ENCODE assay signal across 15 cellular contexts in the genomic region with DNA sequence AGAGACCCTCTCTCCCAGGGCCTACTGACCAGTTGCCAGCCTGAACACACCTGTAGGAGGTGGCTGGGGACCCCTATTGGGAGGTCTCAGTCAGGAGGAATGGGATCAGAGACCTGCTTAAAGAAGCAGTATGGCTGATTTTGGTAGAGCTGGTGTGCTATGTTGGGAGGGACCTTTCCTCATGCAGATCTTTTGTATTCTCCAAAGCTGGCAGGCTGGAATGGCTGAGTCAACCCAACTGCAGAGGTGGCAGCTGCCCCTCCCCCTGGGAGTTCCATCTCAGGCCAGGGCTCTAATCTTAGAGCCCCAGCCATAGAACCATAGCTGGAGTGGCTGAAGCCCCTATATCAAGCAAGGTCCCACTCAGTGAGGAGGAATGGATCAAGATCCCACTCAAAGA.
DNase-seq lines count a peak whose midpoint lies in the region; ATAC-seq and TF ChIP-seq lines count a peak whose summit lies in the region.
"Had no signal": no experiment of that assay in that cellular context is flagged by ENCODE, and none has a peak within 500 bp of the region (broad histone marks: within the 10 kb centered on the region; RNA-seq: fewer than 3 reads in every experiment).

No MANE protein-coding gene starts in this region.

- H3K4me2 ChIP-seq in GM23338 = no peak overlapping the region
- H3K4me2 ChIP-seq: BLaER1 treated with 17β-estradiol and CSF1 and Interleukin-3, amounts not matched to agents 10 nM and 100 nM had no signal

- peak in 1 of 2 experiments; percentile 14; a peak in 1 of 4 replicates for TF ChIP-seq CTCF in GM23338 (conservative IDR thresholded peaks at IDR 0.05; ENCODE audit: low read depth in 2 of 2)
- peak; percentile 26 for TF ChIP-seq CTCF in endodermal cell (conservative IDR thresholded peaks at IDR 0.05)
- TF ChIP-seq CTCF in HFFc6 (IDR thresholded peaks at IDR 0.05) = no peak

- no peaks in the 10 kb centered on the region for H4K20me1 ChIP-seq in GM23338 (replicated peaks; ENCODE audit: insufficient read depth)
- H4K20me1 ChIP-seq: BLaER1 treated with 17β-estradiol and CSF1 and Interleukin-3, amounts not matched to agents 10 nM and 100 nM had no signal

- H3K9me3 ChIP-seq in NT2/D1 (ENCODE audit: insufficient read depth, low read length) (no peaks in the 10 kb centered on the region), endodermal cell (ENCODE audit: control insufficient read depth, low read length) (no peaks in the 10 kb centered on the region)
- H3K9me3 ChIP-seq: BLaER1 treated with 17β-estradiol and CSF1 and Interleukin-3, amounts not matched to agents 10 nM and 100 nM had no signal

- H3K27me3 Mint-ChIP-seq in GM23338 (ENCODE audit: insufficient read depth, low read depth, poor library complexity) (no peaks in the 10 kb centered on the region), endodermal cell (ENCODE audit: insufficient read depth) (peaks cover 24% of the 10 kb centered on the region), HFFc6 (ENCODE audit: insufficient read depth) (peaks cover 3% of the 10 kb centered on the region; the same call in 1 of the 2 replicates)
- no peaks in the 10 kb centered on the region for H3K27me3 Mint-ChIP-seq in stimulated activated memory B cell treated with anti-CD40 and anti-IgM and Interleukin-4, amounts not matched to agents 10 μg/mL and 1 μg/mL and 100 μg/mL, for 72 hours
- H3K27me3 Mint-ChIP-seq: CD4-positive, CD25-positive, alpha-beta regulatory T cell; IgD-negative memory B cell had no signal

- H3K4me3 ChIP-seq in GM23338 = no peak overlapping the region
- no peak overlapping the region for H3K4me3 ChIP-seq in NT2/D1 (ENCODE audit: insufficient read length, low read depth)
- H3K4me3 ChIP-seq in endodermal cell (ENCODE audit: low read length) = no peak overlapping the region
- H3K4me3 ChIP-seq: BLaER1 treated with 17β-estradiol and CSF1 and Interleukin-3, amounts not matched to agents 10 nM and 100 nM had no signal

- H3K27ac ChIP-seq in GM23338 (ENCODE audit: low read depth) (no peak overlapping the region), endodermal cell (ENCODE audit: low read depth, low read length) (no peak overlapping the region)
- H3K27ac ChIP-seq: BLaER1 treated with 17β-estradiol and CSF1 and Interleukin-3, amounts not matched to agents 10 nM and 100 nM had no signal

- H3K9ac ChIP-seq in NT2/D1 (ENCODE audit: insufficient read length, low read depth) (no peak overlapping the region), endodermal cell (ENCODE audit: extremely low read depth, low read length, poor library complexity, severe bottlenecking) (no peak overlapping the region)
- H3K9ac ChIP-seq: BLaER1 treated with 17β-estradiol and CSF1 and Interleukin-3, amounts not matched to agents 10 nM and 100 nM had no signal

- ATAC-seq in GM23338 = peak; percentile 70
- peak; percentile 31 for ATAC-seq in stimulated activated memory B cell treated with anti-CD40 and anti-IgM and Interleukin-4, amounts not matched to agents 10 μg/mL and 1 μg/mL and 100 μg/mL, for 72 hours

- H3K4me1 Mint-ChIP-seq in GM23338 (peaks cover 10% of the 10 kb centered on the region), endodermal cell (peaks cover 8% of the 10 kb centered on the region), HFFc6 (ENCODE audit: low read depth) (peaks cover 26% of the 10 kb centered on the region)
- peaks cover 7% of the 10 kb centered on the region for H3K4me1 Mint-ChIP-seq in stimulated activated memory B cell treated with anti-CD40 and anti-IgM and Interleukin-4, amounts not matched to agents 10 μg/mL and 1 μg/mL and 100 μg/mL, for 72 hours
- H3K4me1 Mint-ChIP-seq: CD4-positive, CD25-positive, alpha-beta regulatory T cell; IgD-negative memory B cell had no signal

- H3K4me1 ChIP-seq in GM23338 (ENCODE audit: insufficient read depth) = no peaks in the 10 kb centered on the region
- H3K4me1 ChIP-seq in NT2/D1 (ENCODE audit: insufficient read depth, insufficient read length) = peaks cover 6% of the 10 kb centered on the region
- H3K4me1 ChIP-seq in endodermal cell (ENCODE audit: control insufficient read depth, insufficient read depth, low read length) = no peaks in the 10 kb centered on the region
- H3K4me1 ChIP-seq: BLaER1 treated with 17β-estradiol and CSF1 and Interleukin-3, amounts not matched to agents 10 nM and 100 nM had no signal

- no peaks in the 10 kb centered on the region for H3K27me3 ChIP-seq in GM23338 (ENCODE audit: insufficient read depth)
- H3K27me3 ChIP-seq in NT2/D1 (ENCODE audit: insufficient read depth, insufficient read length) = no peaks in the 10 kb centered on the region
- H3K27me3 ChIP-seq in endodermal cell (ENCODE audit: control insufficient read depth, insufficient read depth, low read length, poor library complexity, severe bottlenecking) = peaks cover 20% of the 10 kb centered on the region
- H3K27me3 ChIP-seq: BLaER1 treated with 17β-estradiol and CSF1 and Interleukin-3, amounts not matched to agents 10 nM and 100 nM had no signal

- H3F3A ChIP-seq in GM23338 (replicated peaks; ENCODE audit: low read depth) = no peaks in the 10 kb centered on the region

- H2AFZ ChIP-seq in GM23338 = no peak overlapping the region

- no peaks in the 10 kb centered on the region for H3K79me2 ChIP-seq in GM23338 (replicated peaks; ENCODE audit: insufficient read depth)

- DNase-seq in GM23338 (ENCODE audit: low spot score) = peak; percentile 31
- DNase-seq in NT2/D1 (ENCODE audit: low read depth, low spot score) = peak; percentile 5
- DNase-seq in endodermal cell = peak; percentile 62
- no peak for DNase-seq in GM19240 (ENCODE audit: insufficient read length, low spot score)
- no peak for DNase-seq in NCI-H446 (lab: John Stamatoyannopoulos, UW)
- DNase-seq in HFFc6 = no peak
- DNase-seq: 8988T; CD4-positive, CD25-positive, alpha-beta regulatory T cell; DMS53; GOT3; HCEC 1CT; KG1 had no signal

- no peaks in the 10 kb centered on the region for H3K9me3 Mint-ChIP-seq in GM23338
- no peaks in the 10 kb centered on the region for H3K9me3 Mint-ChIP-seq in endodermal cell
- H3K9me3 Mint-ChIP-seq in stimulated activated memory B cell treated with anti-CD40 and anti-IgM and Interleukin-4, amounts not matched to agents 10 μg/mL and 1 μg/mL and 100 μg/mL, for 72 hours = no peaks in the 10 kb centered on the region
- no peaks in the 10 kb centered on the region for H3K9me3 Mint-ChIP-seq in HFFc6
- H3K9me3 Mint-ChIP-seq: IgD-negative memory B cell had no signal

- no peak overlapping the region for H3K4me3 Mint-ChIP-seq in GM23338
- H3K4me3 Mint-ChIP-seq in endodermal cell = no peak overlapping the region
- no peak overlapping the region for H3K4me3 Mint-ChIP-seq in stimulated activated memory B cell treated with anti-CD40 and anti-IgM and Interleukin-4, amounts not matched to agents 10 μg/mL and 1 μg/mL and 100 μg/mL, for 72 hours
- no peak overlapping the region for H3K4me3 Mint-ChIP-seq in HFFc6
- H3K4me3 Mint-ChIP-seq: CD4-positive, CD25-positive, alpha-beta regulatory T cell; IgD-negative memory B cell had no signal

- no peaks in the 10 kb centered on the region for H3K9me2 ChIP-seq in GM23338 (ENCODE audit: insufficient read depth)

- H3K36me3 Mint-ChIP-seq in GM23338 (ENCODE audit: low read depth) = no peaks in the 10 kb centered on the region; the same call in 2 of the 3 replicates
- H3K36me3 Mint-ChIP-seq in endodermal cell (ENCODE audit: low read depth) = no peaks in the 10 kb centered on the region
- no peaks in the 10 kb centered on the region for H3K36me3 Mint-ChIP-seq in stimulated activated memory B cell treated with anti-CD40 and anti-IgM and Interleukin-4, amounts not matched to agents 10 μg/mL and 1 μg/mL and 100 μg/mL, for 72 hours
- H3K36me3 Mint-ChIP-seq in HFFc6 (ENCODE audit: low read depth) = no peaks in the 10 kb centered on the region
- H3K36me3 Mint-ChIP-seq: CD4-positive, CD25-positive, alpha-beta regulatory T cell had no signal

- no peak overlapping the region for H3K27ac Mint-ChIP-seq in GM23338
- H3K27ac Mint-ChIP-seq in endodermal cell = no peak overlapping the region
- H3K27ac Mint-ChIP-seq in stimulated activated memory B cell treated with anti-CD40 and anti-IgM and Interleukin-4, amounts not matched to agents 10 μg/mL and 1 μg/mL and 100 μg/mL, for 72 hours = no peak overlapping the region
- H3K27ac Mint-ChIP-seq in HFFc6 = no peak overlapping the region
- H3K27ac Mint-ChIP-seq: IgD-negative memory B cell had no signal

- H3K36me3 ChIP-seq in GM23338 (ENCODE audit: insufficient read depth) (no peaks in the 10 kb centered on the region), NT2/D1 (ENCODE audit: insufficient read depth, insufficient read length, low read length) (no peaks in the 10 kb centered on the region), endodermal cell (ENCODE audit: control insufficient read depth, insufficient read depth, low read length) (no peaks in the 10 kb centered on the region)
- H3K36me3 ChIP-seq: BLaER1 treated with 17β-estradiol and CSF1 and Interleukin-3, amounts not matched to agents 10 nM and 100 nM had no signal

TF ChIP-seq in GM23338, 12 proteins besides CTCF, POLR2A, EP300 and RAD21 (continues in another document):
- TF ChIP-seq, protein P1, sequence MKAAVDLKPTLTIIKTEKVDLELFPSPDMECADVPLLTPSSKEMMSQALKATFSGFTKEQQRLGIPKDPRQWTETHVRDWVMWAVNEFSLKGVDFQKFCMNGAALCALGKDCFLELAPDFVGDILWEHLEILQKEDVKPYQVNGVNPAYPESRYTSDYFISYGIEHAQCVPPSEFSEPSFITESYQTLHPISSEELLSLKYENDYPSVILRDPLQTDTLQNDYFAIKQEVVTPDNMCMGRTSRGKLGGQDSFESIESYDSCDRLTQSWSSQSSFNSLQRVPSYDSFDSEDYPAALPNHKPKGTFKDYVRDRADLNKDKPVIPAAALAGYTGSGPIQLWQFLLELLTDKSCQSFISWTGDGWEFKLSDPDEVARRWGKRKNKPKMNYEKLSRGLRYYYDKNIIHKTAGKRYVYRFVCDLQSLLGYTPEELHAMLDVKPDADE (IDR thresholded peaks at IDR 0.05) = no peak

Comparison
In these comparisons a context has a peak if more than half of its experiments do, and no peak if none do; other contexts are left out.
1. DNase-seq: peak in GM23338 (single experiment), NT2/D1 (single experiment) and endodermal cell (single experiment); none in GM19240 (single experiment), NCI-H446 (0 of 2) and HFFc6 (single experiment).